ENCODE assay signal across 1 cellular context in the genomic region with DNA sequence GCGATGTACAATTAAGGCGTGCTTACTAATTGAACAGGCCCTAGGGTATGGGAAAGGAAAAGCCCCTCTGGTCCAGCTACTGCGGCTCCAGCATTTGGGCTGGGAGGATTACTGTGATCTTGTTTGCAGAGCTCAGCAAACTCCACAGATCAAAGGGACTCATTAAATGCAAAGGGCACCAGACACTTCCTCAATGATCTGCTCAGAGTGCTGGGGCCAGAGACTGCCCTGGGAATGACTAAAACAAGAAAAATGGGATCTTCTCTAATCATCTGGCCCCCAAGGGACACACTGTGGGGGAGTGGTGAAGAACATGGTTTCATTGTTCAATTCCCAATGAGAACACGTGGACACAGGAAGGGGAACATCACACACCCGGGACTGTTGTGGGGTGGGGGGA.
TF ChIP-seq lines count a peak whose summit lies in the region.

No MANE protein-coding gene starts in this region.

TF ChIP-seq in HepG2, 621 proteins besides CTCF, POLR2A, EP300 and RAD21 (continued from another document and continues in another):
- TF ChIP-seq, protein P1, sequence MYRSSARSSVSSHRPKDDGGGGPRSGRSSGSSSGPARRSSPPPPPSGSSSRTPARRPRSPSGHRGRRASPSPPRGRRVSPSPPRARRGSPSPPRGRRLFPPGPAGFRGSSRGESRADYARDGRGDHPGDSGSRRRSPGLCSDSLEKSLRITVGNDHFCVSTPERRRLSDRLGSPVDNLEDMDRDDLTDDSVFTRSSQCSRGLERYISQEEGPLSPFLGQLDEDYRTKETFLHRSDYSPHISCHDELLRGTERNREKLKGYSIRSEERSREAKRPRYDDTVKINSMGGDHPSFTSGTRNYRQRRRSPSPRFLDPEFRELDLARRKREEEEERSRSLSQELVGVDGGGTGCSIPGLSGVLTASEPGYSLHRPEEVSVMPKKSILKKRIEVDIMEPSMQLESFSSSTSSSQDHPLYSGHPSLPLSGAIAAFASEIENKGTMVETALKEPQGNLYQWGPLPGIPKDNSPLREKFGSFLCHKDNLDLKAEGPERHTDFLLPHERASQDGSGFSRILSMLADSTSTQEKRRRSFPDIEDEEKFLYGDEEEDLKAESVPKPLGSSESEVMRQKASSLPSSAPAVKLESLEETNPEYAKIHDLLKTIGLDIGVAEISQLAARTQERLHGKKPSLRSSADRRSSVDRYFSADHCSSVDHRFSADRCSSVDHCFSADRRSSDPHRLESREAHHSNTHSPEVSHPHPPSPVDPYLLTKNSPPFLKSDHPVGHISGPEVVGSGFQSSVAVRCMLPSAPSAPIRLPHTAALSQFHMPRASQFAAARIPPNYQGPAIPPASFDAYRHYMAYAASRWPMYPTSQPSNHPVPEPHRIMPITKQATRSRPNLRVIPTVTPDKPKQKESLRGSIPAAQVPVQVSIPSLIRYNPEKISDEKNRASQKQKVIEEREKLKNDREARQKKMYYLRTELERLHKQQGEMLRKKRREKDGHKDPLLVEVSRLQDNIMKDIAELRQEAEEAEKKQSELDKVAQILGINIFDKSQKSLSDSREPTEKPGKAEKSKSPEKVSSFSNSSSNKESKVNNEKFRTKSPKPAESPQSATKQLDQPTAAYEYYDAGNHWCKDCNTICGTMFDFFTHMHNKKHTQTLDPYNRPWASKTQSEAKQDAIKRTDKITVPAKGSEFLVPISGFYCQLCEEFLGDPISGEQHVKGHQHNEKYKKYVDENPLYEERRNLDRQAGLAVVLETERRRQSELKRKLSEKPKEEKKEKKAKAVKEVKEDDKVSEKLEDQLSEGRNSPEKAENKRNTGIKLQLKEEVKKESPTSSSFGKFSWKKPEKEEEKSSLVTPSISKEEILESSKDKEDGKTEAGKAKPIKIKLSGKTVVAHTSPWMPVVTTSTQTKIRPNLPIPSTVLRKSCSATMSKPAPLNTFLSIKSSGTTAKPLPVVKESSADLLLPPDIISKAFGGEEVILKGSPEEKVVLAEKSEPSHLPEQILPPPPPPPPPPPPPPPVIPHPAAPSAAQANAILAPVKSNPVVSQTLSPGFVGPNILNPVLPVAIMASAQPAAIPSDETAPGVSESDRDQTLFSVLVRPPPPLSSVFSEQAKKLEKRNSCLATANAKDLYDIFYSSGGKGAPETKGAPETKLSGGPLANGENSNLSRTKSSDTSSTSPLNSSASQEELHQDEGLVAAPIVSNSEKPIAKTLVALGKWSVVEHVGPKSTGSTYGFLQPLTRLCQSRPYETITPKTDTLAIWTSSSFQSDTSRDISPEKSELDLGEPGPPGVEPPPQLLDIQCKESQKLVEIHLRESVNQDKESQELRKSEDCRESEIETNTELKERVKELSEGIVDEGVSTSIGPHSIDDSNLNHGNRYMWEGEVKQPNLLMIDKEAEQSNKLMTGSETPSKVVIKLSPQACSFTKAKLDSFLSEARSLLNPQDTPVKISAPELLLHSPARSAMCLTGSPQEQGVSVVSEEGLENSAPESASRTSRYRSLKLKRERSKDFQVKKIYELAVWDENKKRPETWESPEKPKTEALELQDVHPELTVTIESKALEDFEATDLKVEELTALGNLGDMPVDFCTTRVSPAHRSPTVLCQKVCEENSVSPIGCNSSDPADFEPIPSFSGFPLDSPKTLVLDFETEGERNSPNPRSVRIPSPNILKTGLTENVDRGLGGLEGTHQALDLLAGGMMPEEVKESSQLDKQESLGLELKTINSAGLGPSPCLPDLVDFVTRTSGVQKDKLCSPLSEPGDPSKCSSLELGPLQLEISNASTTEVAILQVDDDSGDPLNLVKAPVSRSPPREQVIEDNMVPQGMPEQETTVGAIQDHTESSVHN (CRISPR knock-in tag; IDR thresholded peaks at IDR 0.05) = no peak
- TF ChIP-seq MEF2D (CRISPR knock-in tag; IDR thresholded peaks at IDR 0.05) (no peak), ZNF569 (CRISPR knock-in tag; IDR thresholded peaks at IDR 0.05; ENCODE audit: borderline replicate concordance) (no peak), RFXANK (CRISPR knock-in tag; IDR thresholded peaks at IDR 0.05) (no peak), ZBTB38 (CRISPR knock-in tag; IDR thresholded peaks at IDR 0.05) (no peak), KLF6 (CRISPR knock-in tag; IDR thresholded peaks at IDR 0.05) (no peak), MXD4 (CRISPR knock-in tag; IDR thresholded peaks at IDR 0.05) (no peak), ZNF790 (CRISPR knock-in tag; IDR thresholded peaks at IDR 0.05; ENCODE audit: borderline replicate concordance) (no peak), ZNF256 (CRISPR knock-in tag; conservative IDR thresholded peaks at IDR 0.05) (no peak), ASH2L (IDR thresholded peaks at IDR 0.05; ENCODE audit: insufficient read length, low read depth, low read length) (no peak), RXRB (CRISPR knock-in tag; IDR thresholded peaks at IDR 0.05; ENCODE audit: borderline replicate concordance) (0 out of 2 replicates have a peak, but pooled peaks have one; percentile 13), CBX2 (IDR thresholded peaks at IDR 0.05; ENCODE audit: low read depth, low read length) (no peak), CBX2 (CRISPR knock-in tag; IDR thresholded peaks at IDR 0.05; ENCODE audit: low read depth) (no peak), ZNF30 (CRISPR knock-in tag; IDR thresholded peaks at IDR 0.05) (no peak), ZNF761 (CRISPR knock-in tag; conservative IDR thresholded peaks at IDR 0.05) (no peak), POLR2AphosphoS2 (IDR thresholded peaks at IDR 0.05; ENCODE audit: low read depth, low read length) (no peak), ZNF749 (CRISPR knock-in tag; IDR thresholded peaks at IDR 0.05; ENCODE audit: borderline replicate concordance) (no peak)
- TF ChIP-seq, protein P2, sequence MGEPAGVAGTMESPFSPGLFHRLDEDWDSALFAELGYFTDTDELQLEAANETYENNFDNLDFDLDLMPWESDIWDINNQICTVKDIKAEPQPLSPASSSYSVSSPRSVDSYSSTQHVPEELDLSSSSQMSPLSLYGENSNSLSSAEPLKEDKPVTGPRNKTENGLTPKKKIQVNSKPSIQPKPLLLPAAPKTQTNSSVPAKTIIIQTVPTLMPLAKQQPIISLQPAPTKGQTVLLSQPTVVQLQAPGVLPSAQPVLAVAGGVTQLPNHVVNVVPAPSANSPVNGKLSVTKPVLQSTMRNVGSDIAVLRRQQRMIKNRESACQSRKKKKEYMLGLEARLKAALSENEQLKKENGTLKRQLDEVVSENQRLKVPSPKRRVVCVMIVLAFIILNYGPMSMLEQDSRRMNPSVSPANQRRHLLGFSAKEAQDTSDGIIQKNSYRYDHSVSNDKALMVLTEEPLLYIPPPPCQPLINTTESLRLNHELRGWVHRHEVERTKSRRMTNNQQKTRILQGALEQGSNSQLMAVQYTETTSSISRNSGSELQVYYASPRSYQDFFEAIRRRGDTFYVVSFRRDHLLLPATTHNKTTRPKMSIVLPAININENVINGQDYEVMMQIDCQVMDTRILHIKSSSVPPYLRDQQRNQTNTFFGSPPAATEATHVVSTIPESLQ (CRISPR knock-in tag; conservative IDR thresholded peaks at IDR 0.05) = no peak
- TF ChIP-seq, protein P3, sequence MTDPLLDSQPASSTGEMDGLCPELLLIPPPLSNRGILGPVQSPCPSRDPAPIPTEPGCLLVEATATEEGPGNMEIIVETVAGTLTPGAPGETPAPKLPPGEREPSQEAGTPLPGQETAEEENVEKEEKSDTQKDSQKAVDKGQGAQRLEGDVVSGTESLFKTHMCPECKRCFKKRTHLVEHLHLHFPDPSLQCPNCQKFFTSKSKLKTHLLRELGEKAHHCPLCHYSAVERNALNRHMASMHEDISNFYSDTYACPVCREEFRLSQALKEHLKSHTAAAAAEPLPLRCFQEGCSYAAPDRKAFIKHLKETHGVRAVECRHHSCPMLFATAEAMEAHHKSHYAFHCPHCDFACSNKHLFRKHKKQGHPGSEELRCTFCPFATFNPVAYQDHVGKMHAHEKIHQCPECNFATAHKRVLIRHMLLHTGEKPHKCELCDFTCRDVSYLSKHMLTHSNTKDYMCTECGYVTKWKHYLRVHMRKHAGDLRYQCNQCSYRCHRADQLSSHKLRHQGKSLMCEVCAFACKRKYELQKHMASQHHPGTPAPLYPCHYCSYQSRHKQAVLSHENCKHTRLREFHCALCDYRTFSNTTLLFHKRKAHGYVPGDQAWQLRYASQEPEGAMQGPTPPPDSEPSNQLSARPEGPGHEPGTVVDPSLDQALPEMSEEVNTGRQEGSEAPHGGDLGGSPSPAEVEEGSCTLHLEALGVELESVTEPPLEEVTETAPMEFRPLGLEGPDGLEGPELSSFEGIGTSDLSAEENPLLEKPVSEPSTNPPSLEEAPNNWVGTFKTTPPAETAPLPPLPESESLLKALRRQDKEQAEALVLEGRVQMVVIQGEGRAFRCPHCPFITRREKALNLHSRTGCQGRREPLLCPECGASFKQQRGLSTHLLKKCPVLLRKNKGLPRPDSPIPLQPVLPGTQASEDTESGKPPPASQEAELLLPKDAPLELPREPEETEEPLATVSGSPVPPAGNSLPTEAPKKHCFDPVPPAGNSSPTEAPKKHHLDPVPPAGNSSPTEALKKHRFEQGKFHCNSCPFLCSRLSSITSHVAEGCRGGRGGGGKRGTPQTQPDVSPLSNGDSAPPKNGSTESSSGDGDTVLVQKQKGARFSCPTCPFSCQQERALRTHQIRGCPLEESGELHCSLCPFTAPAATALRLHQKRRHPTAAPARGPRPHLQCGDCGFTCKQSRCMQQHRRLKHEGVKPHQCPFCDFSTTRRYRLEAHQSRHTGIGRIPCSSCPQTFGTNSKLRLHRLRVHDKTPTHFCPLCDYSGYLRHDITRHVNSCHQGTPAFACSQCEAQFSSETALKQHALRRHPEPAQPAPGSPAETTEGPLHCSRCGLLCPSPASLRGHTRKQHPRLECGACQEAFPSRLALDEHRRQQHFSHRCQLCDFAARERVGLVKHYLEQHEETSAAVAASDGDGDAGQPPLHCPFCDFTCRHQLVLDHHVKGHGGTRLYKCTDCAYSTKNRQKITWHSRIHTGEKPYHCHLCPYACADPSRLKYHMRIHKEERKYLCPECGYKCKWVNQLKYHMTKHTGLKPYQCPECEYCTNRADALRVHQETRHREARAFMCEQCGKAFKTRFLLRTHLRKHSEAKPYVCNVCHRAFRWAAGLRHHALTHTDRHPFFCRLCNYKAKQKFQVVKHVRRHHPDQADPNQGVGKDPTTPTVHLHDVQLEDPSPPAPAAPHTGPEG (CRISPR knock-in tag; IDR thresholded peaks at IDR 0.05) = no peak
- TF ChIP-seq, protein P4, sequence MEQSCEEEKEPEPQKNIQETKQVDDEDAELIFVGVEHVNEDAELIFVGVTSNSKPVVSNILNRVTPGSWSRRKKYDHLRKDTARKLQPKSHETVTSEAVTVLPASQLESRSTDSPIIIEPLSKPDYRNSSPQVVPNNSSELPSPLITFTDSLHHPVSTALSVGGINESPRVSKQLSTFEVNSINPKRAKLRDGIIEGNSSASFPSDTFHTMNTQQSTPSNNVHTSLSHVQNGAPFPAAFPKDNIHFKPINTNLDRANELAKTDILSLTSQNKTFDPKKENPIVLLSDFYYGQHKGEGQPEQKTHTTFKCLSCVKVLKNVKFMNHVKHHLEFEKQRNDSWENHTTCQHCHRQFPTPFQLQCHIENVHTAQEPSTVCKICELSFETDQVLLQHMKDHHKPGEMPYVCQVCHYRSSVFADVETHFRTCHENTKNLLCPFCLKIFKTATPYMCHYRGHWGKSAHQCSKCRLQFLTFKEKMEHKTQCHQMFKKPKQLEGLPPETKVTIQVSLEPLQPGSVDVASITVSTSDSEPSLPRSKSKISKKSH (CRISPR knock-in tag; IDR thresholded peaks at IDR 0.05; ENCODE audit: borderline replicate concordance) = no peak
- TF ChIP-seq, protein P5, sequence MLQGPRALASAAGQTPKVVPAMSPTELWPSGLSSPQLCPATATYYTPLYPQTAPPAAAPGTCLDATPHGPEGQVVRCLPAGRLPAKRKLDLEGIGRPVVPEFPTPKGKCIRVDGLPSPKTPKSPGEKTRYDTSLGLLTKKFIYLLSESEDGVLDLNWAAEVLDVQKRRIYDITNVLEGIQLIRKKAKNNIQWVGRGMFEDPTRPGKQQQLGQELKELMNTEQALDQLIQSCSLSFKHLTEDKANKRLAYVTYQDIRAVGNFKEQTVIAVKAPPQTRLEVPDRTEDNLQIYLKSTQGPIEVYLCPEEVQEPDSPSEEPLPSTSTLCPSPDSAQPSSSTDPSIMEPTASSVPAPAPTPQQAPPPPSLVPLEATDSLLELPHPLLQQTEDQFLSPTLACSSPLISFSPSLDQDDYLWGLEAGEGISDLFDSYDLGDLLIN (CRISPR knock-in tag; IDR thresholded peaks at IDR 0.05; ENCODE audit: borderline replicate concordance) = no peak
- TF ChIP-seq, protein P6, sequence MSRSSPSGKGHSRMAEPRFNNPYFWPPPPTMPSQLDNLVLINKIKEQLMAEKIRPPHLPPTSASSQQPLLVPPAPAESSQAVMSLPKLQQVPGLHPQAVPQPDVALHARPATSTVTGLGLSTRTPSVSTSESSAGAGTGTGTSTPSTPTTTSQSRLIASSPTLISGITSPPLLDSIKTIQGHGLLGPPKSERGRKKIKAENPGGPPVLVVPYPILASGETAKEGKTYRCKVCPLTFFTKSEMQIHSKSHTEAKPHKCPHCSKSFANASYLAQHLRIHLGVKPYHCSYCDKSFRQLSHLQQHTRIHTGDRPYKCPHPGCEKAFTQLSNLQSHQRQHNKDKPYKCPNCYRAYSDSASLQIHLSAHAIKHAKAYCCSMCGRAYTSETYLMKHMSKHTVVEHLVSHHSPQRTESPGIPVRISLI (CRISPR knock-in tag; IDR thresholded peaks at IDR 0.05; ENCODE audit: borderline replicate concordance) = no peak
- TF ChIP-seq, protein P7, sequence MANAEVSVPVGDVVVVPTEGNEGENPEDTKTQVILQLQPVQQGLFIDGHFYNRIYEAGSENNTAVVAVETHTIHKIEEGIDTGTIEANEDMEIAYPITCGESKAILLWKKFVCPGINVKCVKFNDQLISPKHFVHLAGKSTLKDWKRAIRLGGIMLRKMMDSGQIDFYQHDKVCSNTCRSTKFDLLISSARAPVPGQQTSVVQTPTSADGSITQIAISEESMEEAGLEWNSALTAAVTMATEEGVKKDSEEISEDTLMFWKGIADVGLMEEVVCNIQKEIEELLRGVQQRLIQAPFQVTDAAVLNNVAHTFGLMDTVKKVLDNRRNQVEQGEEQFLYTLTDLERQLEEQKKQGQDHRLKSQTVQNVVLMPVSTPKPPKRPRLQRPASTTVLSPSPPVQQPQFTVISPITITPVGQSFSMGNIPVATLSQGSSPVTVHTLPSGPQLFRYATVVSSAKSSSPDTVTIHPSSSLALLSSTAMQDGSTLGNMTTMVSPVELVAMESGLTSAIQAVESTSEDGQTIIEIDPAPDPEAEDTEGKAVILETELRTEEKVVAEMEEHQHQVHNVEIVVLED (CRISPR knock-in tag; IDR thresholded peaks at IDR 0.05; ENCODE audit: borderline replicate concordance) = no peak
- TF ChIP-seq, protein P8, sequence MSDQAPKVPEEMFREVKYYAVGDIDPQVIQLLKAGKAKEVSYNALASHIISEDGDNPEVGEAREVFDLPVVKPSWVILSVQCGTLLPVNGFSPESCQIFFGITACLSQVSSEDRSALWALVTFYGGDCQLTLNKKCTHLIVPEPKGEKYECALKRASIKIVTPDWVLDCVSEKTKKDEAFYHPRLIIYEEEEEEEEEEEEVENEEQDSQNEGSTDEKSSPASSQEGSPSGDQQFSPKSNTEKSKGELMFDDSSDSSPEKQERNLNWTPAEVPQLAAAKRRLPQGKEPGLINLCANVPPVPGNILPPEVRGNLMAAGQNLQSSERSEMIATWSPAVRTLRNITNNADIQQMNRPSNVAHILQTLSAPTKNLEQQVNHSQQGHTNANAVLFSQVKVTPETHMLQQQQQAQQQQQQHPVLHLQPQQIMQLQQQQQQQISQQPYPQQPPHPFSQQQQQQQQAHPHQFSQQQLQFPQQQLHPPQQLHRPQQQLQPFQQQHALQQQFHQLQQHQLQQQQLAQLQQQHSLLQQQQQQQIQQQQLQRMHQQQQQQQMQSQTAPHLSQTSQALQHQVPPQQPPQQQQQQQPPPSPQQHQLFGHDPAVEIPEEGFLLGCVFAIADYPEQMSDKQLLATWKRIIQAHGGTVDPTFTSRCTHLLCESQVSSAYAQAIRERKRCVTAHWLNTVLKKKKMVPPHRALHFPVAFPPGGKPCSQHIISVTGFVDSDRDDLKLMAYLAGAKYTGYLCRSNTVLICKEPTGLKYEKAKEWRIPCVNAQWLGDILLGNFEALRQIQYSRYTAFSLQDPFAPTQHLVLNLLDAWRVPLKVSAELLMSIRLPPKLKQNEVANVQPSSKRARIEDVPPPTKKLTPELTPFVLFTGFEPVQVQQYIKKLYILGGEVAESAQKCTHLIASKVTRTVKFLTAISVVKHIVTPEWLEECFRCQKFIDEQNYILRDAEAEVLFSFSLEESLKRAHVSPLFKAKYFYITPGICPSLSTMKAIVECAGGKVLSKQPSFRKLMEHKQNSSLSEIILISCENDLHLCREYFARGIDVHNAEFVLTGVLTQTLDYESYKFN (CRISPR knock-in tag; conservative IDR thresholded peaks at IDR 0.05) = peak; percentile 46; the same call in 1 of the 2 replicates
